In the genomic region with DNA sequence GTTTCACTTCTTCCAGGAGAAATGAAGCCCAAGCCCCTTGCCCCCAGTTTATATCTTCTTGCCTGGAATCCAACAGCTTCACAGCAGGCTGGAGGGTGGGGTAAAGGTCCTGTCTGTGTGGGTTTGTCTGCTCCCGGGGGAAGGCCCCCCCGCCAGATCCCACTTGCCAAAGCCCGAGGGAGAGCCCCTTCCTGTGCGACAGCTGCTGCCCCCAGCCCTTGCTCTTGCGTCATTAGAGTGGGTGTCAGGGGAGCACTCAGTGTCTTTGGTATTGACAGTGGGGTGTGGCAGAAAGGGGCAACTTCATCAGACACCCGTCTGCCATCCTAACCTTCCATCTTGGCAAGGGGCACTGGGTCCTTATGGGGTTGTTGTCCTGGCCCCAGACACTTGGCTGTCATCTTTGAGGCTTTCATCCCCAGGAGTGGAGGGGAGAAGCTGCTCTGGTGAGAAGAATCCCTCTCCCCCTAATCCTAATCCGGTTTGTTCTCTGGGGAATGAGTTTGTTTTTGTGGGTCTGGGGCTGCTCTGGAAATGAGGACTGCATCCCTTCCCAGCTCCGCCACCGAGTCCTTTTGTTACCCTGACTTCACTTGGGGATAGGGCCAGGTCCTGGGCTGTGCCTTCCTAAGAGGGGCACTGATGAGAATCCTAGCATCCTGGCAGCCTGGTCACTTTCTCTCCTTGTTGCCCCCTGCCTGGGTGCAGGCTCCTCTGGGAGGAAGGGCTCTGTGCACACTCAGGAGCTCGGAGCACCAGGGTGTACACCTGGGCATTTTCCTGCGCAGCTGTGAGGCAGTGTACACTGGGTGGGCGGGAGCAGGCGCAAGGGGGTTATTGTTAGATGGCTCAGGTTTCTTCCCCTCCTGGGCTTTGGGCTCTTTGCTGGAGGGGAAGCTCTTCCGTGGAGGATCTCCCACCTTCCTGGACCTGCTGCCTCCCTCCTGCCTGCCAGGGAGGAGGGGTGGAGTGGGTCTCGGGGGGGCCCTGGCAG, we compare ENCODE assay signal across 8 cellular contexts. TPM values are rescaled to one million over a fixed set of nuclear protein-coding genes. Genes with fewer than 3 reads are reported as not detected.
DNase-seq lines count a peak whose midpoint lies in the region; ATAC-seq and TF ChIP-seq lines count a peak whose summit lies in the region.

No MANE protein-coding gene starts in this region.

- peak overlapping the region; percentile 82 to 83 for H3K9ac ChIP-seq in stomach smooth muscle (ENCODE audit: low read length in 2 of 2)

- H3K4me1 ChIP-seq in adrenal gland (replicated peaks in 1 of 2) (peaks cover 44 to 71% of the 10 kb centered on the region in 2 donors), stomach smooth muscle (ENCODE audit: control insufficient read depth, insufficient read depth, low read length) (peaks cover 80% of the 10 kb centered on the region)

- no peak for TF ChIP-seq CTCF in adrenal gland (IDR thresholded peaks at IDR 0.05)

- H3K36me3 ChIP-seq in adrenal gland (replicated peaks in 1 of 2): peaks cover 0 to 1% of the 10 kb centered on the region in 2 donors
- H3K36me3 ChIP-seq in stomach smooth muscle (ENCODE audit: control insufficient read depth in 2 of 2, insufficient read depth in 2 of 2, low read length in 2 of 2): no peaks in the 10 kb centered on the region

- peak; percentile 53 for DNase-seq in NCI-H748 (lab: John Stamatoyannopoulos, UW; ENCODE audit: unreplicated experiment)
- no peak for DNase-seq in NCI-H748 treated with DMSO at 0.1 percent for 48 hours (lab: John Stamatoyannopoulos, UW)
- peak in 2 of 7 donors; percentile 40 to 78 for DNase-seq in adrenal gland
- peak; percentile 85 for DNase-seq in left kidney (ENCODE audit: low read depth, low spot score)
- no peak for DNase-seq in germinal center (ENCODE audit: low spot score)

- intact Hi-C loops in adrenal gland (cut with DNase I): no loop called here

- 39 to 66% (median 51%) methylated on average over 9 to 15 of the region's 15 CpGs for WGBS in adrenal gland, 4 donors

- H3K27me3 ChIP-seq in adrenal gland (no peaks in the 10 kb centered on the region), stomach smooth muscle (ENCODE audit: control insufficient read depth in 1 of 2, insufficient read depth in 2 of 2, low read length in 2 of 2) (no peaks in the 10 kb centered on the region)

- H3K4me3 ChIP-seq in adrenal gland (peak overlapping the region in 2 of 4 donors; percentile 77 to 93), stomach smooth muscle (ENCODE audit: low read length in 2 of 2) (peak overlapping the region; percentile 85 to 86)

- H3K27ac ChIP-seq in adrenal gland (peak overlapping the region in 4 of 5 donors; percentile 88 to 100 (median 90)), stomach smooth muscle (ENCODE audit: low read length) (peak overlapping the region; percentile 92)

- ATAC-seq in HG02759 (IDR thresholded peaks at IDR 0.05; ENCODE audit: unreplicated experiment) (no peak), HG03097 (IDR thresholded peaks at IDR 0.05; ENCODE audit: low FRiP score, unreplicated experiment) (no peak)

- TF ChIP-seq POLR2A in adrenal gland (IDR thresholded peaks at IDR 0.05): no peak

- no peaks in the 10 kb centered on the region for H3K9me3 ChIP-seq in adrenal gland (replicated peaks in 1 of 3)
- H3K9me3 ChIP-seq in stomach smooth muscle (ENCODE audit: control insufficient read depth in 2 of 2, low read length in 2 of 2): no peaks in the 10 kb centered on the region

RNA-seq across cellular contexts. Expression of a gene that starts 21.1 kb away (rescaled TPM):
- total RNA-seq in adrenal gland: 1 to 10 TPM; 1.3 to 8.7 (median 1.9) TPM
- not detected for polyA plus RNA-seq in adrenal gland

RNA-seq across cellular contexts. Expression of a gene that starts 34.4 kb away (rescaled TPM):
- 10 to 100 TPM; 24.8 to 51.8 (median 34.4) TPM for total RNA-seq in adrenal gland
- polyA plus RNA-seq in adrenal gland: 10 to 100 TPM; 12.7 to 58.2 (median 26.8) TPM

RNA-seq across cellular contexts. Expression of a gene that starts 55.7 kb away (rescaled TPM):
- total RNA-seq in adrenal gland: 10 to 100 TPM in 1 of 8 donors, 1 to 10 TPM in 6, under 1 TPM in 1; 0.69 to 12.1 (median 2.5) TPM
- 10 to 100 TPM in 1 of 3 donors, 1 to 10 TPM in 2; 1.0 to 31.3 (median 1.0) TPM for polyA plus RNA-seq in adrenal gland

Comparison
In these comparisons a context has a peak if more than half of its experiments do, and no peak if none do; other contexts are left out.
1. DNase-seq: peak in NCI-H748 (single experiment) and left kidney (single experiment); none in NCI-H748 treated with DMSO at 0.1 percent for 48 hours (single experiment) and germinal center (single experiment).